12 cellular contexts compared by ENCODE assay signal in the genomic region with DNA sequence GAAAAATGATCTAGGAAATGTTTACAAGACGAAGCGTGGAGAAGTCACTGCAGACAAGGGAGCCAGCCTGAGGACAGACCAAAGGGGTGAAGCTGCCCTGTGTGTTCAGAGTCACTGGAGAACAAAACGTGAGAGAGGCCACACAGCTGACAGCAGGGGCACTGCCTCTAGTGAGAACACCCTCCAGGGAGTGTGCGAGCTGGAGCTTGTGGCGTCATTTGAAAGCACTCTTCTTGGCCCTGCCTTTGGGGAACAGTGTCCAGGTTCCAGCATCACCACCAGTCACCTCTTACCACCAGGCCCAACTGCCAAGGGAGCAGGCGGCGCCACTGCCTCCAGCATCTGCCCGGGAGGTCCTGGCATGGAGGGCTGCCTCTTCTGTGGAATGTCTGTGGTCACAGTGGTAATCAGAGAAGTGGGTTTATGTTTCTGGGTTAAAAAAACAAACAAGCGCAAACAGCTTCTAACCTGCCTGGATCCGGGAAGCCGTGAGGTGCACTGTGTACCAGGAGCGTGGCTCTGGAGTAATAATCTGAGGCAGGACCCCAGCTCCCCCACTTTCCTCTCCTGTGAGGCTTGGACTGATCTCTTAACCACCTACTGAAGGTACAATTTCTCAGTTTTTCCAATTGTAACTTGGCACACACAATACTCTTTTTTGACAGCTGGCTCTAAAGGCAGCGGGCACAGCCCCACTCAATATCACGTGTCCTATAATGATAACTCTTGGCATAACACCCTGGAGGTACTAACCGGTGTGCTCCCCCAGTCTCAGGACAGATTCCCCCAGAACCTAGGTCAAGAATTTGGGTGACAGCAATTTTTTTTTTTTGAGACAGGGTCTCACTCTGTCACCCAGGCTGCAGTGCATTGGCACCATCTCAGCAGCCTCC. TPM values are rescaled to one million over a fixed set of nuclear protein-coding genes. Genes with fewer than 3 reads are reported as not detected.
DNase-seq lines count a peak whose midpoint lies in the region; ATAC-seq lines count a peak whose summit lies in the region.
"Had no signal": no experiment of that assay in that cellular context is flagged by ENCODE, and none has a peak within 500 bp of the region (broad histone marks: within the 10 kb centered on the region; RNA-seq: fewer than 3 reads in every experiment).

No MANE protein-coding gene starts in this region.

- H3K9me3 Mint-ChIP-seq in stimulated activated effector memory CD8-positive, alpha-beta T cell treated with anti-CD3 and anti-CD28 coated beads, Interleukin-12 subunit alpha, Interleukin-12 subunit beta, amount 100 ng/mL, for 72 hours, result no peaks in the 10 kb centered on the region
- H3K9me3 Mint-ChIP-seq: brain; stimulated activated memory B cell treated with anti-CD40 and anti-IgM and Interleukin-4, amounts not matched to agents 10 μg/mL and 1 μg/mL and 100 μg/mL, for 72 hours had no signal

- no peaks in the 10 kb centered on the region for H3K36me3 ChIP-seq in mesenchymal stem cell (ENCODE audit: control insufficient read depth in 1 of 2, insufficient read depth in 2 of 2, low read depth in 1 of 2, low read length in 2 of 2)

- no peak overlapping the region for H2AFZ ChIP-seq in mesenchymal stem cell (ENCODE audit: low read depth, low read length)

- H2AK5ac ChIP-seq in mesenchymal stem cell (ENCODE audit: low read length, severe bottlenecking), result peak overlapping the region; percentile 59

- peak overlapping the region; percentile 28 for H3K27ac ChIP-seq in mesenchymal stem cell (ENCODE audit: low read length, poor library complexity, severe bottlenecking)
- H3K27ac ChIP-seq: SK-N-MC had no signal

- no peak overlapping the region for H3K9ac ChIP-seq in mesenchymal stem cell (ENCODE audit: low read length)

- peak overlapping the region; percentile 82 to 92 for H3K18ac ChIP-seq in mesenchymal stem cell (ENCODE audit: low read depth in 1 of 2, low read length in 2 of 2)

- no peak overlapping the region for H2BK120ac ChIP-seq in mesenchymal stem cell (ENCODE audit: low read depth, low read length)

- no peaks in the 10 kb centered on the region for H3K4me1 Mint-ChIP-seq in stimulated activated effector memory CD8-positive, alpha-beta T cell treated with anti-CD3 and anti-CD28 coated beads, Interleukin-12 subunit alpha, Interleukin-12 subunit beta, amount 100 ng/mL, for 72 hours

- H3K4me1 ChIP-seq in mesenchymal stem cell (ENCODE audit: control insufficient read depth, insufficient read depth, low read depth, low read length), result peaks cover 35% of the 10 kb centered on the region

- no peaks in the 10 kb centered on the region for H3K79me1 ChIP-seq in mesenchymal stem cell (replicated peaks; ENCODE audit: low read length, poor library complexity, severe bottlenecking)

- no peak overlapping the region for H3K23ac ChIP-seq in mesenchymal stem cell (ENCODE audit: low read length in 2 of 2)

- peak overlapping the region; percentile 23 for H4K91ac ChIP-seq in mesenchymal stem cell (ENCODE audit: low read length)

- H2BK5ac ChIP-seq in mesenchymal stem cell (ENCODE audit: low read depth, low read length, poor library complexity, severe bottlenecking), result peak overlapping the region; percentile 68

- peak overlapping the region; percentile 15 to 65 for H3K4ac ChIP-seq in mesenchymal stem cell (ENCODE audit: low read depth in 1 of 2, low read length in 2 of 2)

- ATAC-seq in GM21576 (IDR thresholded peaks at IDR 0.05; ENCODE audit: unreplicated experiment), result no peak
- ATAC-seq in stimulated activated effector memory CD8-positive, alpha-beta T cell treated with anti-CD3 and anti-CD28 coated beads, Interleukin-12 subunit alpha, Interleukin-12 subunit beta, amount 100 ng/mL, for 72 hours, result no peak
- ATAC-seq: stimulated activated memory B cell treated with anti-CD40 and anti-IgM and Interleukin-4, amounts not matched to agents 10 μg/mL and 1 μg/mL and 100 μg/mL, for 72 hours had no signal

- H3K27me3 ChIP-seq in mesenchymal stem cell (ENCODE audit: control insufficient read depth in 1 of 2, insufficient read depth in 1 of 2, low read length in 2 of 2), result no peaks in the 10 kb centered on the region

- H4K8ac ChIP-seq in mesenchymal stem cell (ENCODE audit: low read length), result peak overlapping the region; percentile 83

- H3K36me3 Mint-ChIP-seq in stimulated activated effector memory CD8-positive, alpha-beta T cell treated with anti-CD3 and anti-CD28 coated beads, Interleukin-12 subunit alpha, Interleukin-12 subunit beta, amount 100 ng/mL, for 72 hours, result no peaks in the 10 kb centered on the region
- H3K36me3 Mint-ChIP-seq: brain; stimulated activated memory B cell treated with anti-CD40 and anti-IgM and Interleukin-4, amounts not matched to agents 10 μg/mL and 1 μg/mL and 100 μg/mL, for 72 hours had no signal

- 64% methylated on average over 13 of the region's 15 CpGs for WGBS in mesenchymal stem cell

- H3K9me3 ChIP-seq in mesenchymal stem cell (ENCODE audit: control insufficient read depth, low read length), result no peaks in the 10 kb centered on the region

- H3K4me2 ChIP-seq in mesenchymal stem cell (ENCODE audit: low read length, poor library complexity, severe bottlenecking), result no peak overlapping the region

- no peak overlapping the region for H3K4me3 ChIP-seq in mesenchymal stem cell (ENCODE audit: insufficient read depth in 1 of 2, low read depth in 1 of 2, low read length in 2 of 2)
- H3K4me3 ChIP-seq: SK-N-MC had no signal

- no peak overlapping the region for H3K4me3 Mint-ChIP-seq in stimulated activated effector memory CD8-positive, alpha-beta T cell treated with anti-CD3 and anti-CD28 coated beads, Interleukin-12 subunit alpha, Interleukin-12 subunit beta, amount 100 ng/mL, for 72 hours
- H3K4me3 Mint-ChIP-seq: brain; stimulated activated memory B cell treated with anti-CD40 and anti-IgM and Interleukin-4, amounts not matched to agents 10 μg/mL and 1 μg/mL and 100 μg/mL, for 72 hours had no signal

- H2BK12ac ChIP-seq in mesenchymal stem cell (ENCODE audit: low read length in 2 of 2), result peak overlapping the region; percentile 60 to 89

- DNase-seq in AG08395 (ENCODE audit: low spot score), result peak; percentile 35
- DNase-seq in NCI-H2029 treated with DMSO at 0.1 percent for 48 hours (lab: John Stamatoyannopoulos, UW), result peak; percentile 70
- peak; percentile 78 for DNase-seq in brain pericyte (ENCODE audit: low read depth, low spot score)
- DNase-seq in mesenchymal stem cell, result peak; percentile 79
- no peak for DNase-seq in globus pallidus (ENCODE audit: low spot score)
- DNase-seq in stimulated activated effector memory CD8-positive, alpha-beta T cell treated with anti-CD3 and anti-CD28 coated beads, Interleukin-12 subunit alpha, Interleukin-12 subunit beta, amount 100 ng/mL, for 72 hours (ENCODE audit: low spot score in 2 of 2), result no peak
- DNase-seq in activated CD4-positive, alpha-beta T cell treated with anti-CD3 and anti-CD28 coated beads, Interleukin-2, amount 50 U/mL, for 1 hour, result no peak
- DNase-seq: NCI-H345 had no signal

- H2BK15ac ChIP-seq in mesenchymal stem cell (ENCODE audit: low read depth, poor library complexity, severe bottlenecking), result no peak overlapping the region

- no peak overlapping the region for H3K27ac Mint-ChIP-seq in stimulated activated effector memory CD8-positive, alpha-beta T cell treated with anti-CD3 and anti-CD28 coated beads, Interleukin-12 subunit alpha, Interleukin-12 subunit beta, amount 100 ng/mL, for 72 hours
- H3K27ac Mint-ChIP-seq: stimulated activated memory B cell treated with anti-CD40 and anti-IgM and Interleukin-4, amounts not matched to agents 10 μg/mL and 1 μg/mL and 100 μg/mL, for 72 hours had no signal

- peak overlapping the region in 1 of 2 experiments; percentile 23 for H3K14ac ChIP-seq in mesenchymal stem cell (ENCODE audit: low read length in 2 of 2)

RNA-seq across cellular contexts. Expression of a gene that starts 32.2 kb away (rescaled TPM):
- polyA plus RNA-seq in mesenchymal stem cell (2013, experiment 1 of 2), result 71.6 TPM
- polyA plus RNA-seq in mesenchymal stem cell (2013, experiment 2 of 2), result 71.5 TPM

RNA-seq across cellular contexts. Expression of a gene that starts 47.7 kb away (rescaled TPM):
- polyA plus RNA-seq in mesenchymal stem cell (2013, experiment 1 of 2), result 142 TPM
- 144 TPM for polyA plus RNA-seq in mesenchymal stem cell (2013, experiment 2 of 2)

Comparison
In these comparisons a context has a peak if more than half of its experiments do, and no peak if none do; other contexts are left out.
1. DNase-seq: peak in AG08395 (single experiment), NCI-H2029 treated with DMSO at 0.1 percent for 48 hours (single experiment), brain pericyte (single experiment) and mesenchymal stem cell (single experiment); none in globus pallidus (single experiment), stimulated activated effector memory CD8-positive, alpha-beta T cell treated with anti-CD3 and anti-CD28 coated beads, Interleukin-12 subunit alpha, Interleukin-12 subunit beta, amount 100 ng/mL, for 72 hours (0 of 2) and activated CD4-positive, alpha-beta T cell treated with anti-CD3 and anti-CD28 coated beads, Interleukin-2, amount 50 U/mL, for 1 hour (single experiment).